2 cellular contexts compared by ENCODE assay signal in genomic region chr7:621572-622285, GRCh38.
TF ChIP-seq lines count a peak whose summit lies in the region.

No MANE protein-coding gene starts in this region.

TF ChIP-seq in HepG2, 621 proteins besides CTCF, POLR2A, EP300 and RAD21:
- peak; percentile 55 for TF ChIP-seq ZNF629 (CRISPR knock-in tag; conservative IDR thresholded peaks at IDR 0.05)
- no peak for TF ChIP-seq ZNF224 (CRISPR knock-in tag; IDR thresholded peaks at IDR 0.05)
- no peak for TF ChIP-seq ZNF674 (CRISPR knock-in tag; IDR thresholded peaks at IDR 0.05; ENCODE audit: low read depth)
- TF ChIP-seq ZNF501 (CRISPR knock-in tag; IDR thresholded peaks at IDR 0.05), result no peak
- no peak for TF ChIP-seq CEBPZ (IDR thresholded peaks at IDR 0.05; ENCODE audit: low read length)
- no peak for TF ChIP-seq ZNF343 (CRISPR knock-in tag; IDR thresholded peaks at IDR 0.05)
- no peak for TF ChIP-seq MBNL3 (CRISPR knock-in tag; conservative IDR thresholded peaks at IDR 0.05)
- no peak for TF ChIP-seq ZFP82 (CRISPR knock-in tag; IDR thresholded peaks at IDR 0.05; ENCODE audit: borderline replicate concordance)
- TF ChIP-seq HOXD1 (CRISPR knock-in tag; IDR thresholded peaks at IDR 0.05), result no peak
- TF ChIP-seq ZNF136 (CRISPR knock-in tag; IDR thresholded peaks at IDR 0.05; ENCODE audit: low read depth), result no peak
- TF ChIP-seq CREB1 (IDR thresholded peaks at IDR 0.05), result 0 out of 2 replicates have a peak, but pooled peaks have one; percentile 29
- TF ChIP-seq CREB1 (CRISPR knock-in tag; IDR thresholded peaks at IDR 0.05), result no peak
- TF ChIP-seq ZFY (CRISPR knock-in tag; IDR thresholded peaks at IDR 0.05), result no peak

TF ChIP-seq in H1, 55 proteins besides CTCF, POLR2A, EP300 and RAD21:
- no peak for TF ChIP-seq CEBPB (IDR thresholded peaks at IDR 0.05; ENCODE audit: low read depth, low read length)
- no peak for TF ChIP-seq E2F6 (IDR thresholded peaks at IDR 0.05)
- TF ChIP-seq SIX5 (IDR thresholded peaks at IDR 0.05; ENCODE audit: low read depth, low read length), result no peak
- TF ChIP-seq BRCA1 (IDR thresholded peaks at IDR 0.05; ENCODE audit: low read depth, low read length), result no peak
- TF ChIP-seq TBP (IDR thresholded peaks at IDR 0.05; ENCODE audit: low read depth, low read length), result no peak
- TF ChIP-seq MAX (IDR thresholded peaks at IDR 0.05), result no peak
- TF ChIP-seq CBX8 (IDR thresholded peaks at IDR 0.05; ENCODE audit: borderline replicate concordance, low read depth, low read length), result no peak
- no peak for TF ChIP-seq NRF1 (IDR thresholded peaks at IDR 0.05; ENCODE audit: low read depth, low read length)
- no peak for TF ChIP-seq EGR1 (IDR thresholded peaks at IDR 0.05; ENCODE audit: borderline replicate concordance, low read depth, low read length)
- no peak for TF ChIP-seq CHD7 (IDR thresholded peaks at IDR 0.05; ENCODE audit: insufficient replicate concordance, low read length)
- no peak for TF ChIP-seq TEAD4 (IDR thresholded peaks at IDR 0.05; ENCODE audit: low read depth, low read length)
- TF ChIP-seq PHF8 (conservative IDR thresholded peaks at IDR 0.05; ENCODE audit: low read depth, low read length), result no peak
